ENCODE assay signal across 1 cellular context in the genomic region with DNA sequence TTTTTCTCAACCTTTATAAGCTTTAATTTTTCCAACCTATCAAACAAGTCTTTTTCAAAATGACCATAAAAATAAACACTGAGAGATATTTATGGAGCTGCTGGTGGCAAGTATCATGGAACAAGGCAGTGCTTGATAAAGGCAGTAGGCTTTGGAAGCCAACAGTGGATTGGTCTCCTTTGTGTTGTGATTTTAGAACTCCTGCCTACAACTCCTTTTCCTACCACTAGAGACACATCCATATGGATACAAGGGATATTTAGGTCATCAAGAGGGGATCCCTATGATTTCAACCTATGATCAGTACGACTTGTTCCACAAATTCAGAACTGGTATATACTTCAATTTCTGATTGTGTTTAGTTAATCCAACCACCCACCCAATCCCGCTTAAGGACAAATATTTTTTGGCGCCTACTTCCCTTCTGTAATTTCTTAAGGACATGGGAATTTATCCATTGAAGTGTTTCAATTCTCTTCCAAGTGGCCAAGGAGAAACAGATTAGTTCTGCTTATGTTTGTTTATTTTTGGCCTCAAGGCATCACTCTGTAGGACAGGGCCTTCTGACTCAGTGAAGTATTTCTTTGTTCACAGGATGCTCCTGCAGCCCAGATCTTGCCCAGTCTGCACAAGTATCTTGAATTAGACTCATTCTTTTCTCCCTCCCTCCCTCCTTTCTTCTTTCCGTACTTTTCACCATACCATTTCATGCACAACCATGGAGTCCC.
TF ChIP-seq lines count a peak whose summit lies in the region.

No MANE protein-coding gene starts in this region.

TF ChIP-seq in HepG2, 621 proteins besides CTCF, POLR2A, EP300 and RAD21 (continued from another document):
- TF ChIP-seq, protein P1, sequence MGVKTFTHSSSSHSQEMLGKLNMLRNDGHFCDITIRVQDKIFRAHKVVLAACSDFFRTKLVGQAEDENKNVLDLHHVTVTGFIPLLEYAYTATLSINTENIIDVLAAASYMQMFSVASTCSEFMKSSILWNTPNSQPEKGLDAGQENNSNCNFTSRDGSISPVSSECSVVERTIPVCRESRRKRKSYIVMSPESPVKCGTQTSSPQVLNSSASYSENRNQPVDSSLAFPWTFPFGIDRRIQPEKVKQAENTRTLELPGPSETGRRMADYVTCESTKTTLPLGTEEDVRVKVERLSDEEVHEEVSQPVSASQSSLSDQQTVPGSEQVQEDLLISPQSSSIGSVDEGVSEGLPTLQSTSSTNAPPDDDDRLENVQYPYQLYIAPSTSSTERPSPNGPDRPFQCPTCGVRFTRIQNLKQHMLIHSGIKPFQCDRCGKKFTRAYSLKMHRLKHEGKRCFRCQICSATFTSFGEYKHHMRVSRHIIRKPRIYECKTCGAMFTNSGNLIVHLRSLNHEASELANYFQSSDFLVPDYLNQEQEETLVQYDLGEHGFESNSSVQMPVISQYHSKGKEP (CRISPR knock-in tag; IDR thresholded peaks at IDR 0.05): no peak
- TF ChIP-seq MIER2 (CRISPR knock-in tag; IDR thresholded peaks at IDR 0.05) (no peak), NFE2L2 (IDR thresholded peaks at IDR 0.05; ENCODE audit: low read length) (no peak)
TF ChIP-seq in HepG2: peak in this region for 0.
